7 cellular contexts compared by ENCODE assay signal in the genomic region with DNA sequence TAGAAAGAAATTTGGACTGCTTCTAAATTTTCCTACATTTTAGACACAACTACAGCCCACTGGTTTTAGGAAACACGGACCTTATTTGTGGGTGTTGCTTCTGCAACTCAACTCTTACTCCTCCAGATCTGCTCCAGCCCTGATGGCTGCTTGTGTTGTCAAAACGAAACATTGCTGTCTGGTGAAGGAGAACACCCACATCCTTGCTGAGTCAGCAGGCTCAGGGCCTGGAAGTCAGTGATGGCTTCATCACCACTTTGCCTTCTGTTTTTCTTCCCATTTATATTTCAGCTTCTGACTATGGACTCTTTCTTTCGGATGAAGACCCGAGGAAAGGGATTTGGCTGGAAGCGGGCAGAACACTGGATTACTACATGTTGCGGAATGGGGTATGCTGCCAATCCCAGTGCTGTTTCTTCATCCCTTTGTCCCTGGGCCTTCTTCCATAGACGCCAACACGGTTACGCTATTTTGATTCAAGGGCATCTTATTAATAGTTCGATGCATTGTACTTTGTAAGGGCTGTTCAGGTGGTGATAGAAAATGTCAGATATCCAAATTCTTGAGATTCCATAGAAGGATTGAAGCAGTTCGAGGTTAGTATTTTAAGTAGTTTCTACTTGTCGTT.
DNase-seq lines count a peak whose midpoint lies in the region; ATAC-seq and TF ChIP-seq lines count a peak whose summit lies in the region.

No MANE protein-coding gene starts in this region.

- H3K4me3 ChIP-seq in ascending aorta, result no peak overlapping the region
- H3K4me3 ChIP-seq in gastrocnemius medialis, result no peak overlapping the region

- no peak for DNase-seq in ascending aorta (ENCODE audit: low spot score in 2 of 2)
- DNase-seq in gastrocnemius medialis, result peak in 1 of 2 donors; percentile 52
- no peak for DNase-seq in mucosa of gallbladder (ENCODE audit: low spot score)
- DNase-seq in activated CD8-positive, alpha-beta memory T cell treated with anti-CD3 and anti-CD28 coated beads, Interleukin-2, amount 50 U/mL, for 48 hours, result no peak
- DNase-seq in midbrain (lab: John Stamatoyannopoulos, UW), result no peak

- H3K9me3 ChIP-seq in ascending aorta (no peaks in the 10 kb centered on the region), gastrocnemius medialis (no peaks in the 10 kb centered on the region)

- no peaks in the 10 kb centered on the region for H3K27me3 ChIP-seq in ascending aorta
- no peaks in the 10 kb centered on the region for H3K27me3 ChIP-seq in gastrocnemius medialis

- ATAC-seq in GM18861 (IDR thresholded peaks at IDR 0.05; ENCODE audit: unreplicated experiment), result peak; percentile 89
- ATAC-seq in HG02763 (IDR thresholded peaks at IDR 0.05; ENCODE audit: unreplicated experiment), result peak; percentile 67
- peak in 1 of 2 donors; percentile 65 for ATAC-seq in gastrocnemius medialis

- intact Hi-C loops in ascending aorta (cut with DNase I) (loop anchor here (2.0 kb wide), 1 partner anchor 259 kb away; a partner anchor contains a TSS), gastrocnemius medialis (cut with DNase I; ENCODE audit: low total_unique reads) (loop anchor here (1.0 to 5.0 kb wide), 3 partner anchors 103 to 259 kb away; no protein-coding TSS in a partner anchor)

- in situ Hi-C loops in gastrocnemius medialis (cut with MboI; ENCODE audit: low sequenced_read_pairs in 4 of 4), result loop anchor here in 2 of 4 donors (10.0 to 25.0 kb wide), 2 partner anchors 263 to 265 kb away; a partner anchor contains a TSS

- no peak for TF ChIP-seq POLR2A in gastrocnemius medialis (IDR thresholded peaks at IDR 0.05)

- H3K36me3 ChIP-seq in ascending aorta (peaks cover 18 to 27% of the 10 kb centered on the region in 2 donors), gastrocnemius medialis (peaks cover 0 to 5% of the 10 kb centered on the region in 2 donors)

- TF ChIP-seq CTCF in ascending aorta (IDR thresholded peaks at IDR 0.05), result no peak
- TF ChIP-seq CTCF in gastrocnemius medialis (IDR thresholded peaks at IDR 0.05 in 4 of 5, conservative IDR thresholded peaks at IDR 0.05 in 1 of 5), result no peak

- H3K4me1 ChIP-seq in ascending aorta (no peaks in the 10 kb centered on the region), gastrocnemius medialis (peaks cover 19 to 39% of the 10 kb centered on the region in 2 donors)

- H3K27ac ChIP-seq in ascending aorta (peak overlapping the region; percentile 28 to 33), gastrocnemius medialis (peak overlapping the region; percentile 19 to 69 (median 51))
